Comparison of ENCODE assay signal across 8 cellular contexts in genomic region chr6:157764346-157765068, GRCh38. TPM values are rescaled to one million over a fixed set of nuclear protein-coding genes. Genes with fewer than 3 reads are reported as not detected.
DNase-seq lines count a peak whose midpoint lies in the region; ATAC-seq and TF ChIP-seq lines count a peak whose summit lies in the region.

No MANE protein-coding gene starts in this region.

- no peaks in the 10 kb centered on the region for H3K27me3 Mint-ChIP-seq in naive B cell

- peak overlapping the region; percentile 96 to 100 (median 99) for H3K27ac Mint-ChIP-seq in naive B cell

- no peak overlapping the region for H3K4me3 ChIP-seq in epithelial cell of esophagus (ENCODE audit: low read length)

- no peak for TF ChIP-seq CTCF in GM13977 (IDR thresholded peaks at IDR 0.05; ENCODE audit: extremely low read depth, insufficient read depth, missing control alignments)
- no peak for TF ChIP-seq CTCF in epithelial cell of esophagus (IDR thresholded peaks at IDR 0.05; ENCODE audit: insufficient read depth, low read depth, low read length, missing control alignments)

- peaks cover 0 to 2% (median 0%) of the 10 kb centered on the region in 7 donors for H3K9me3 Mint-ChIP-seq in naive B cell

- no peaks in the 10 kb centered on the region for H3K36me3 Mint-ChIP-seq in naive B cell

- H3K4me1 Mint-ChIP-seq in naive B cell, result peaks cover 74 to 95% (median 90%) of the 10 kb centered on the region in 3 donors

- peak overlapping the region; percentile 77 to 93 (median 88) for H3K4me3 Mint-ChIP-seq in naive B cell

- in situ Hi-C loops in GM13977 (cut with MboI; ENCODE audit: low pct_unique_long_range_greater_than_20kb, low sequenced_read_pairs, unreplicated experiment), result no loop called here

- peak; percentile 75 for DNase-seq in GM13977 (ENCODE audit: low spot score)
- DNase-seq in NOMO-1 treated with DMSO at 0.1 percent for 48 hours (lab: John Stamatoyannopoulos, UW; ENCODE audit: unreplicated experiment), result peak; percentile 98
- DNase-seq in activated T-cell treated with anti-CD3 and anti-CD28 coated beads for 1 hour (ENCODE audit: low read depth), result peak; percentile 64
- peak; percentile 100 for DNase-seq in epithelial cell of esophagus (ENCODE audit: low read depth)
- DNase-seq in naive B cell, result peak; percentile 92
- DNase-seq in stimulated activated CD8-positive, alpha-beta memory T cell treated with anti-CD3 and anti-CD28 coated beads, Interleukin-7, amount 100 ng/mL, for 4 hours (ENCODE audit: low read depth in 2 of 2), result peak; percentile 81 to 83
- no peak for DNase-seq in DMS114 treated with DMSO at 0.1 percent for 48 hours (lab: John Stamatoyannopoulos, UW; ENCODE audit: unreplicated experiment)

- ATAC-seq in HG02852 (IDR thresholded peaks at IDR 0.05; ENCODE audit: unreplicated experiment) (peak; percentile 59), naive B cell (ENCODE audit: low read depth in 2 of 2) (peak; percentile 62 to 65)

RNA-seq across cellular contexts. Expression of gene SNX9, which starts 58.5 kb away (rescaled TPM):
- polyA plus RNA-seq in naive B cell (ENCODE audit: low read depth in 6 of 6), result 10 to 100 TPM; 19.7 to 28.3 (median 25.7) TPM
